Comparison of ENCODE assay signal across 9 cellular contexts in the genomic region with DNA sequence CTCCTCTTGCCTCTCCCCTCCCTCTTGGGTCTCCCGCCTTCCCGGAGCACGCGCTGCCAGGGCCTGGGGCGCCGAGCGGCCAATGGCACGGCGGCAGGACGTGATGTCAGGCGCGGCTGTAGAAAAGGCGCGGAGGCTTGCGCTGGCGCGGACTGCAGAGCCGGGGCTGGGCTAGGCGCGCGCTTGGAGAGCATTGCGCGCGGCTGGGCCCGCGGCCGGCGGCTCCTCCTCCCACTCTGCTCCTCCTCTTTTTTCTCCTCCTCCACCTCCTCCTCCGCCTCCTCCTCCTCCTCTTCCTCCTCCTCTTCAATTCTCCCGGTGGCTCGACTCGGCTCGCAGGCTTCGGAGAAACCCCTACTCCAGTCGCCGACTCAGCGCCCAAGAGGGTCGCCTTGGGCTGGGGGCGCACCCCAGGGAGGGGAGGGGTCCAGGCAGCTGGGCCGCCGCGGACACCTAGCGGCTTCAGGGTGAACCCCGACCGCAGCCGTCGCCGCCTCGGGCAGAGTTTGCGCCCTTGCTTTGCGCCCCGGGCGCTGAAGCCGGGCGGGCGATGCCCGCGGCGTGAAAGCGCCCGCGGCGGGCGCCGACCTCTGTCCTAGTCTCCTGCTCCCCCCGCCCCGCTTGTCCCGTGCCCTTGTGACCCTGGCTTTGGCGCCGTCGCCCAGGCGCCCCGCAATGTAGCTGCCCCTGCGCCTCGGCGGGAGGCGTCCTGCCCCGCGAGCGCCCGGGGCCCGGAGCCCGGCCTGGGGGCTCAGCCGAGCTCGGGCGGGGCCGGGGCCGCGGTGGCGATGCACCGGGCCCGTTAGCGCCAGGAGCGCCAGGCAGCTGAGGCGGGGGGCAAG. TPM values are rescaled to one million over a fixed set of nuclear protein-coding genes. Genes with fewer than 3 reads are reported as not detected.
A peak's percentile ranks its signal among the peaks of the same experiment; 100 is the strongest.
DNase-seq lines count a peak whose midpoint lies in the region; ATAC-seq and TF ChIP-seq lines count a peak whose summit lies in the region.
"Had no signal": no experiment of that assay in that cellular context is flagged by ENCODE, and none has a peak within 500 bp of the region (broad histone marks: within the 10 kb centered on the region; RNA-seq: fewer than 3 reads in every experiment).

A gene with protein sequence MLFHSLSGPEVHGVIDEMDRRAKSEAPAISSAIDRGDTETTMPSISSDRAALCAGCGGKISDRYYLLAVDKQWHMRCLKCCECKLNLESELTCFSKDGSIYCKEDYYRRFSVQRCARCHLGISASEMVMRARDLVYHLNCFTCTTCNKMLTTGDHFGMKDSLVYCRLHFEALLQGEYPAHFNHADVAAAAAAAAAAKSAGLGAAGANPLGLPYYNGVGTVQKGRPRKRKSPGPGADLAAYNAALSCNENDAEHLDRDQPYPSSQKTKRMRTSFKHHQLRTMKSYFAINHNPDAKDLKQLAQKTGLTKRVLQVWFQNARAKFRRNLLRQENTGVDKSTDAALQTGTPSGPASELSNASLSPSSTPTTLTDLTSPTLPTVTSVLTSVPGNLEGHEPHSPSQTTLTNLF (plus strand): TSS at position 309 of the 842 bp plus-strand sequence. CDS start 581 bp downstream, outside the sequence.

- H3K4me1 Mint-ChIP-seq in CD8-positive, alpha-beta memory T cell, result peaks cover 25 to 52% (median 31%) of the 10 kb centered on the region in 3 donors

- ATAC-seq in gastrocnemius medialis, result peak in 1 of 2 donors; percentile 33

- no peaks in the 10 kb centered on the region for H3K36me3 Mint-ChIP-seq in CD8-positive, alpha-beta memory T cell

- TF ChIP-seq CTCF in gastrocnemius medialis (IDR thresholded peaks at IDR 0.05 in 4 of 5, conservative IDR thresholded peaks at IDR 0.05 in 1 of 5), result no peak

- TF ChIP-seq POLR2A in gastrocnemius medialis (IDR thresholded peaks at IDR 0.05), result no peak

- H3K9me3 Mint-ChIP-seq in CD8-positive, alpha-beta memory T cell, result no peaks in the 10 kb centered on the region

- H3K4me3 Mint-ChIP-seq in CD8-positive, alpha-beta memory T cell, result peak within 1 kb of the TSS in 4 of 7 donors; percentile 20 to 48 (median 27)

- no peak within 1 kb of the TSS for H3K4me3 ChIP-seq in CD8-positive, alpha-beta memory T cell (ENCODE audit: low read length)
- peak within 1 kb of the TSS; percentile 35 to 52 (median 46) for H3K4me3 ChIP-seq in gastrocnemius medialis

- peaks cover 59% of the 10 kb centered on the region for H3K27me3 ChIP-seq in CD8-positive, alpha-beta memory T cell (ENCODE audit: insufficient read depth, low read length, poor library complexity, severe bottlenecking)
- peaks cover 88 to 99% (median 97%) of the 10 kb centered on the region in 3 donors for H3K27me3 ChIP-seq in gastrocnemius medialis

- H3K27me3 Mint-ChIP-seq in CD8-positive, alpha-beta memory T cell, result peaks cover 56 to 67% of the 10 kb centered on the region in 2 donors

- H3K27ac ChIP-seq in CD8-positive, alpha-beta memory T cell (ENCODE audit: low read depth, low read length), result no peak within 1 kb of the TSS
- H3K27ac ChIP-seq in angular gyrus (ENCODE audit: low read depth, low read length) (peak within 1 kb of the TSS; percentile 62), gastrocnemius medialis (no peak within 1 kb of the TSS)

- no peaks in the 10 kb centered on the region for H3K9me3 ChIP-seq in CD8-positive, alpha-beta memory T cell (ENCODE audit: low read length)
- H3K9me3 ChIP-seq in gastrocnemius medialis, result no peaks in the 10 kb centered on the region

- H3K27ac Mint-ChIP-seq in CD8-positive, alpha-beta memory T cell, result no peak within 1 kb of the TSS

- H3K4me1 ChIP-seq in CD8-positive, alpha-beta memory T cell (ENCODE audit: insufficient read depth, low read length), result peaks cover 5% of the 10 kb centered on the region
- peaks cover 12 to 24% of the 10 kb centered on the region in 2 donors for H3K4me1 ChIP-seq in gastrocnemius medialis

- CTCF ChIA-PET in CD8-positive, alpha-beta memory T cell (lab: Charles Lee), result no interaction called here

- H3K36me3 ChIP-seq in CD8-positive, alpha-beta memory T cell (ENCODE audit: insufficient read depth, low read length), result no peaks in the 10 kb centered on the region
- no peaks in the 10 kb centered on the region for H3K36me3 ChIP-seq in gastrocnemius medialis

- intact Hi-C loops in gastrocnemius medialis (cut with DNase I; ENCODE audit: low total_unique reads), result no loop called here

- POLR2A ChIA-PET in CD8-positive, alpha-beta memory T cell (lab: Charles Lee), result no interaction called here

- in situ Hi-C loops in gastrocnemius medialis (cut with MboI; ENCODE audit: low sequenced_read_pairs in 4 of 4), result no loop called here

- no peak for DNase-seq in CD8-positive, alpha-beta memory T cell
- DNase-seq in H4 (ENCODE audit: low spot score) (peak; percentile 80), NCI-H2227 (lab: John Stamatoyannopoulos, UW; ENCODE audit: unreplicated experiment) (peak; percentile 95), hypothalamus (lab: John Stamatoyannopoulos, UW) (peak in 34 of 51 donors; percentile 2 to 76 (median 50)), gastrocnemius medialis (no peak), dedifferentiated amniotic fluid mesenchymal stem cell (ENCODE audit: extremely low spot score) (no peak), OCI-M1 (lab: John Stamatoyannopoulos, UW) (no peak)

RNA-seq across cellular contexts. Expression of the gene that starts here (rescaled TPM):
- total RNA-seq in CD8-positive, alpha-beta memory T cell, result not detected
- polyA plus RNA-seq in CD8-positive, alpha-beta memory T cell, result not detected
- 2.2 and 8.5 TPM in 2 replicates for total RNA-seq in H4 (2014; rRNA removed; shearing (Covaris generic))
- total RNA-seq in gastrocnemius medialis, result not detected
- total RNA-seq: T-helper 1 cell treated with Interleukin-12 subunit alpha and Interleukin-12 subunit beta and Interleukin-4 antibody, amounts not matched to agents 30 ng/mL and 1 ng/mL, for 36 hours had no signal

Comparison
In these comparisons a context has a peak if more than half of its experiments do, and no peak if none do; other contexts are left out.
1. DNase-seq: peak in H4 (single experiment), NCI-H2227 (single experiment) and hypothalamus (34 of 51); none in CD8-positive, alpha-beta memory T cell (0 of 5), gastrocnemius medialis (0 of 2), dedifferentiated amniotic fluid mesenchymal stem cell (single experiment) and OCI-M1 (single experiment).